In the genomic region with DNA sequence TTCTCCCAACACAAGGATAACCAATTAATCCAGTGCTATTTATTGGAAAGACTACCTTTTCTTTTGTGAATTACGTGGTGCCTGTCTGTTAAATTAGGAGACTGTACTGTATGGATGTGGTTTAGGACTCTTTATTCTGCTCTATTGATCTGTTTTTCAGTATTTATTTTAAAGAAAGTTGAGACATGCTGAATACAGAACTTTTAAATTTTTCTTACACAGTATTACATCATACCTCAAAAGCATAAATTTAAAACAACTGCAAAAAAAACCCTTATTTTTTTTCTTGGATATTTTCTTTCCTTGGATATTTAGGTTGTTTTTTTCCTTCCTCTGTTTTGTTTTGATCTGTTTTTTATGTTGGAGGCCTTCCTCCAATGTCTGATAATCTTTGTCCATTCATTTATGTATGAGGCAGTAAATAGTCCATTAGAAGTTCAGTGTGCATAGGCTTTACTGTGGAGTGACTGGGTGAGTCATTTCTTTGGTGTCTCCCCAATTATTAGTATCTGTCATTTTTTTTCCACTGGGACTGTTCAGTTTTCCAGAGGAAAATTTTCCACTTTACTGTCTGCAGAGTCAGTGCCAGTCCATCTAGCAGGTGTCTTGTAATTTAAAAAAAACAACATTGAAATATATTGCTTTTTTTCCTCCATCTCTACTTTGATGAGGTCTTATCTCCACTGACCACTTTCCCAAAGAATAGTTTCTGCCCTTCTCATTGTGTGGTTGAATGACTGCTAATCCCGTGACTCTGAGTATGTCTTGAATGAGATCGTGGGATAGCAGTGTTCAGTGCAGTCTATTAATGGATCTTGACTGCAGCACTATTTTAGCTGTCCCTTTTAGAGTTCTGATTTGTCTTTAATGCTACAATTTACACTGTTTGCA, we compare ENCODE assay signal across 1 cellular context.
TF ChIP-seq lines count a peak whose summit lies in the region.

No MANE protein-coding gene starts in this region.

TF ChIP-seq in K562, 482 proteins besides CTCF, POLR2A, EP300 and RAD21 (continued from another document and continues in another):
- TF ChIP-seq L3MBTL2 (IDR thresholded peaks at IDR 0.05): peak; percentile 46; the same call in 1 of the 2 replicates
- TF ChIP-seq TCFL5 (CRISPR knock-in tag; conservative IDR thresholded peaks at IDR 0.05): no peak
- TF ChIP-seq DDX20 (tag; IDR thresholded peaks at IDR 0.05; ENCODE audit: low read depth): 0 out of 2 replicates have a peak, but pooled peaks have one; percentile 34
- TF ChIP-seq RFX7 (CRISPR knock-in tag; IDR thresholded peaks at IDR 0.05): no peak
- TF ChIP-seq, protein P1, sequence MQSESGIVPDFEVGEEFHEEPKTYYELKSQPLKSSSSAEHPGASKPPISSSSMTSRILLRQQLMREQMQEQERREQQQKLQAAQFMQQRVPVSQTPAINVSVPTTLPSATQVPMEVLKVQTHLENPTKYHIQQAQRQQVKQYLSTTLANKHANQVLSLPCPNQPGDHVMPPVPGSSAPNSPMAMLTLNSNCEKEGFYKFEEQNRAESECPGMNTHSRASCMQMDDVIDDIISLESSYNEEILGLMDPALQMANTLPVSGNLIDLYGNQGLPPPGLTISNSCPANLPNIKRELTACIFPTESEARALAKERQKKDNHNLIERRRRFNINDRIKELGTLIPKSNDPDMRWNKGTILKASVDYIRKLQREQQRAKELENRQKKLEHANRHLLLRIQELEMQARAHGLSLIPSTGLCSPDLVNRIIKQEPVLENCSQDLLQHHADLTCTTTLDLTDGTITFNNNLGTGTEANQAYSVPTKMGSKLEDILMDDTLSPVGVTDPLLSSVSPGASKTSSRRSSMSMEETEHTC (IDR thresholded peaks at IDR 0.05): peak; percentile 95
- no peak for TF ChIP-seq ZNF408 (CRISPR knock-in tag; IDR thresholded peaks at IDR 0.05; ENCODE audit: low read depth)
- TF ChIP-seq, protein P2, sequence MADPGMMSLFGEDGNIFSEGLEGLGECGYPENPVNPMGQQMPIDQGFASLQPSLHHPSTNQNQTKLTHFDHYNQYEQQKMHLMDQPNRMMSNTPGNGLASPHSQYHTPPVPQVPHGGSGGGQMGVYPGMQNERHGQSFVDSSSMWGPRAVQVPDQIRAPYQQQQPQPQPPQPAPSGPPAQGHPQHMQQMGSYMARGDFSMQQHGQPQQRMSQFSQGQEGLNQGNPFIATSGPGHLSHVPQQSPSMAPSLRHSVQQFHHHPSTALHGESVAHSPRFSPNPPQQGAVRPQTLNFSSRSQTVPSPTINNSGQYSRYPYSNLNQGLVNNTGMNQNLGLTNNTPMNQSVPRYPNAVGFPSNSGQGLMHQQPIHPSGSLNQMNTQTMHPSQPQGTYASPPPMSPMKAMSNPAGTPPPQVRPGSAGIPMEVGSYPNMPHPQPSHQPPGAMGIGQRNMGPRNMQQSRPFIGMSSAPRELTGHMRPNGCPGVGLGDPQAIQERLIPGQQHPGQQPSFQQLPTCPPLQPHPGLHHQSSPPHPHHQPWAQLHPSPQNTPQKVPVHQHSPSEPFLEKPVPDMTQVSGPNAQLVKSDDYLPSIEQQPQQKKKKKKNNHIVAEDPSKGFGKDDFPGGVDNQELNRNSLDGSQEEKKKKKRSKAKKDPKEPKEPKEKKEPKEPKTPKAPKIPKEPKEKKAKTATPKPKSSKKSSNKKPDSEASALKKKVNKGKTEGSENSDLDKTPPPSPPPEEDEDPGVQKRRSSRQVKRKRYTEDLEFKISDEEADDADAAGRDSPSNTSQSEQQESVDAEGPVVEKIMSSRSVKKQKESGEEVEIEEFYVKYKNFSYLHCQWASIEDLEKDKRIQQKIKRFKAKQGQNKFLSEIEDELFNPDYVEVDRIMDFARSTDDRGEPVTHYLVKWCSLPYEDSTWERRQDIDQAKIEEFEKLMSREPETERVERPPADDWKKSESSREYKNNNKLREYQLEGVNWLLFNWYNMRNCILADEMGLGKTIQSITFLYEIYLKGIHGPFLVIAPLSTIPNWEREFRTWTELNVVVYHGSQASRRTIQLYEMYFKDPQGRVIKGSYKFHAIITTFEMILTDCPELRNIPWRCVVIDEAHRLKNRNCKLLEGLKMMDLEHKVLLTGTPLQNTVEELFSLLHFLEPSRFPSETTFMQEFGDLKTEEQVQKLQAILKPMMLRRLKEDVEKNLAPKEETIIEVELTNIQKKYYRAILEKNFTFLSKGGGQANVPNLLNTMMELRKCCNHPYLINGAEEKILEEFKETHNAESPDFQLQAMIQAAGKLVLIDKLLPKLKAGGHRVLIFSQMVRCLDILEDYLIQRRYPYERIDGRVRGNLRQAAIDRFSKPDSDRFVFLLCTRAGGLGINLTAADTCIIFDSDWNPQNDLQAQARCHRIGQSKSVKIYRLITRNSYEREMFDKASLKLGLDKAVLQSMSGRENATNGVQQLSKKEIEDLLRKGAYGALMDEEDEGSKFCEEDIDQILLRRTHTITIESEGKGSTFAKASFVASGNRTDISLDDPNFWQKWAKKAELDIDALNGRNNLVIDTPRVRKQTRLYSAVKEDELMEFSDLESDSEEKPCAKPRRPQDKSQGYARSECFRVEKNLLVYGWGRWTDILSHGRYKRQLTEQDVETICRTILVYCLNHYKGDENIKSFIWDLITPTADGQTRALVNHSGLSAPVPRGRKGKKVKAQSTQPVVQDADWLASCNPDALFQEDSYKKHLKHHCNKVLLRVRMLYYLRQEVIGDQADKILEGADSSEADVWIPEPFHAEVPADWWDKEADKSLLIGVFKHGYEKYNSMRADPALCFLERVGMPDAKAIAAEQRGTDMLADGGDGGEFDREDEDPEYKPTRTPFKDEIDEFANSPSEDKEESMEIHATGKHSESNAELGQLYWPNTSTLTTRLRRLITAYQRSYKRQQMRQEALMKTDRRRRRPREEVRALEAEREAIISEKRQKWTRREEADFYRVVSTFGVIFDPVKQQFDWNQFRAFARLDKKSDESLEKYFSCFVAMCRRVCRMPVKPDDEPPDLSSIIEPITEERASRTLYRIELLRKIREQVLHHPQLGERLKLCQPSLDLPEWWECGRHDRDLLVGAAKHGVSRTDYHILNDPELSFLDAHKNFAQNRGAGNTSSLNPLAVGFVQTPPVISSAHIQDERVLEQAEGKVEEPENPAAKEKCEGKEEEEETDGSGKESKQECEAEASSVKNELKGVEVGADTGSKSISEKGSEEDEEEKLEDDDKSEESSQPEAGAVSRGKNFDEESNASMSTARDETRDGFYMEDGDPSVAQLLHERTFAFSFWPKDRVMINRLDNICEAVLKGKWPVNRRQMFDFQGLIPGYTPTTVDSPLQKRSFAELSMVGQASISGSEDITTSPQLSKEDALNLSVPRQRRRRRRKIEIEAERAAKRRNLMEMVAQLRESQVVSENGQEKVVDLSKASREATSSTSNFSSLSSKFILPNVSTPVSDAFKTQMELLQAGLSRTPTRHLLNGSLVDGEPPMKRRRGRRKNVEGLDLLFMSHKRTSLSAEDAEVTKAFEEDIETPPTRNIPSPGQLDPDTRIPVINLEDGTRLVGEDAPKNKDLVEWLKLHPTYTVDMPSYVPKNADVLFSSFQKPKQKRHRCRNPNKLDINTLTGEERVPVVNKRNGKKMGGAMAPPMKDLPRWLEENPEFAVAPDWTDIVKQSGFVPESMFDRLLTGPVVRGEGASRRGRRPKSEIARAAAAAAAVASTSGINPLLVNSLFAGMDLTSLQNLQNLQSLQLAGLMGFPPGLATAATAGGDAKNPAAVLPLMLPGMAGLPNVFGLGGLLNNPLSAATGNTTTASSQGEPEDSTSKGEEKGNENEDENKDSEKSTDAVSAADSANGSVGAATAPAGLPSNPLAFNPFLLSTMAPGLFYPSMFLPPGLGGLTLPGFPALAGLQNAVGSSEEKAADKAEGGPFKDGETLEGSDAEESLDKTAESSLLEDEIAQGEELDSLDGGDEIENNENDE (IDR thresholded peaks at IDR 0.05; ENCODE audit: low read depth, low read length): no peak
- no peak for TF ChIP-seq PRPF4 (IDR thresholded peaks at IDR 0.05; ENCODE audit: insufficient read depth, low read depth, low read length, poor library complexity, severe bottlenecking)
- TF ChIP-seq NR3C1 (CRISPR knock-in tag; IDR thresholded peaks at IDR 0.05): no peak
- TF ChIP-seq BCOR (IDR thresholded peaks at IDR 0.05): no peak
- peak; percentile 84; the same call in 1 of the 2 replicates for TF ChIP-seq JUND (IDR thresholded peaks at IDR 0.05; ENCODE audit: borderline replicate concordance, low read depth, low read length)
- TF ChIP-seq JUND (tag; IDR thresholded peaks at IDR 0.05; ENCODE audit: borderline replicate concordance, low read depth, low read length): peak; percentile 87; the same call in 2 of the 3 replicates
- TF ChIP-seq, protein P3, sequence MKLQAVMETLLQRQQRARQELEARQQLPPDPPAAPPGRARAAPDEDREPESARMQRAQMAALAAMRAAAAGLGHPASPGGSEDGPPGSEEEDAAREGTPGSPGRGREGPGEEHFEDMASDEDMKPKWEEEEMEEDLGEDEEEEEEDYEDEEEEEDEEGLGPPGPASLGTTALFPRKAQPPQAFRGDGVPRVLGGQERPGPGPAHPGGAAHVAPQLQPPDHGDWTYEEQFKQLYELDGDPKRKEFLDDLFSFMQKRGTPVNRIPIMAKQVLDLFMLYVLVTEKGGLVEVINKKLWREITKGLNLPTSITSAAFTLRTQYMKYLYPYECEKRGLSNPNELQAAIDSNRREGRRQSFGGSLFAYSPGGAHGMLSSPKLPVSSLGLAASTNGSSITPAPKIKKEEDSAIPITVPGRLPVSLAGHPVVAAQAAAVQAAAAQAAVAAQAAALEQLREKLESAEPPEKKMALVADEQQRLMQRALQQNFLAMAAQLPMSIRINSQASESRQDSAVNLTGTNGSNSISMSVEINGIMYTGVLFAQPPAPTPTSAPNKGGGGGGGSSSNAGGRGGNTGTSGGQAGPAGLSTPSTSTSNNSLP (IDR thresholded peaks at IDR 0.05; ENCODE audit: borderline replicate concordance, low read depth, low read length): peak; percentile 76
- TF ChIP-seq SMAD2 (IDR thresholded peaks at IDR 0.05; ENCODE audit: low read depth, low read length): no peak
- TF ChIP-seq OTX1 (CRISPR knock-in tag; IDR thresholded peaks at IDR 0.05): no peak
- TF ChIP-seq, protein P4, sequence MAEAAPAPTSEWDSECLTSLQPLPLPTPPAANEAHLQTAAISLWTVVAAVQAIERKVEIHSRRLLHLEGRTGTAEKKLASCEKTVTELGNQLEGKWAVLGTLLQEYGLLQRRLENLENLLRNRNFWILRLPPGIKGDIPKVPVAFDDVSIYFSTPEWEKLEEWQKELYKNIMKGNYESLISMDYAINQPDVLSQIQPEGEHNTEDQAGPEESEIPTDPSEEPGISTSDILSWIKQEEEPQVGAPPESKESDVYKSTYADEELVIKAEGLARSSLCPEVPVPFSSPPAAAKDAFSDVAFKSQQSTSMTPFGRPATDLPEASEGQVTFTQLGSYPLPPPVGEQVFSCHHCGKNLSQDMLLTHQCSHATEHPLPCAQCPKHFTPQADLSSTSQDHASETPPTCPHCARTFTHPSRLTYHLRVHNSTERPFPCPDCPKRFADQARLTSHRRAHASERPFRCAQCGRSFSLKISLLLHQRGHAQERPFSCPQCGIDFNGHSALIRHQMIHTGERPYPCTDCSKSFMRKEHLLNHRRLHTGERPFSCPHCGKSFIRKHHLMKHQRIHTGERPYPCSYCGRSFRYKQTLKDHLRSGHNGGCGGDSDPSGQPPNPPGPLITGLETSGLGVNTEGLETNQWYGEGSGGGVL (CRISPR knock-in tag; IDR thresholded peaks at IDR 0.05): no peak
- TF ChIP-seq MYBL2 (IDR thresholded peaks at IDR 0.05; ENCODE audit: low read depth): no peak
- no peak for TF ChIP-seq MYBL2 (CRISPR knock-in tag; IDR thresholded peaks at IDR 0.05; ENCODE audit: borderline replicate concordance)
- TF ChIP-seq, protein P5, sequence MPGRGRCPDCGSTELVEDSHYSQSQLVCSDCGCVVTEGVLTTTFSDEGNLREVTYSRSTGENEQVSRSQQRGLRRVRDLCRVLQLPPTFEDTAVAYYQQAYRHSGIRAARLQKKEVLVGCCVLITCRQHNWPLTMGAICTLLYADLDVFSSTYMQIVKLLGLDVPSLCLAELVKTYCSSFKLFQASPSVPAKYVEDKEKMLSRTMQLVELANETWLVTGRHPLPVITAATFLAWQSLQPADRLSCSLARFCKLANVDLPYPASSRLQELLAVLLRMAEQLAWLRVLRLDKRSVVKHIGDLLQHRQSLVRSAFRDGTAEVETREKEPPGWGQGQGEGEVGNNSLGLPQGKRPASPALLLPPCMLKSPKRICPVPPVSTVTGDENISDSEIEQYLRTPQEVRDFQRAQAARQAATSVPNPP (IDR thresholded peaks at IDR 0.05; ENCODE audit: borderline replicate concordance, insufficient read depth, insufficient read length): no peak
- TF ChIP-seq, protein P6, sequence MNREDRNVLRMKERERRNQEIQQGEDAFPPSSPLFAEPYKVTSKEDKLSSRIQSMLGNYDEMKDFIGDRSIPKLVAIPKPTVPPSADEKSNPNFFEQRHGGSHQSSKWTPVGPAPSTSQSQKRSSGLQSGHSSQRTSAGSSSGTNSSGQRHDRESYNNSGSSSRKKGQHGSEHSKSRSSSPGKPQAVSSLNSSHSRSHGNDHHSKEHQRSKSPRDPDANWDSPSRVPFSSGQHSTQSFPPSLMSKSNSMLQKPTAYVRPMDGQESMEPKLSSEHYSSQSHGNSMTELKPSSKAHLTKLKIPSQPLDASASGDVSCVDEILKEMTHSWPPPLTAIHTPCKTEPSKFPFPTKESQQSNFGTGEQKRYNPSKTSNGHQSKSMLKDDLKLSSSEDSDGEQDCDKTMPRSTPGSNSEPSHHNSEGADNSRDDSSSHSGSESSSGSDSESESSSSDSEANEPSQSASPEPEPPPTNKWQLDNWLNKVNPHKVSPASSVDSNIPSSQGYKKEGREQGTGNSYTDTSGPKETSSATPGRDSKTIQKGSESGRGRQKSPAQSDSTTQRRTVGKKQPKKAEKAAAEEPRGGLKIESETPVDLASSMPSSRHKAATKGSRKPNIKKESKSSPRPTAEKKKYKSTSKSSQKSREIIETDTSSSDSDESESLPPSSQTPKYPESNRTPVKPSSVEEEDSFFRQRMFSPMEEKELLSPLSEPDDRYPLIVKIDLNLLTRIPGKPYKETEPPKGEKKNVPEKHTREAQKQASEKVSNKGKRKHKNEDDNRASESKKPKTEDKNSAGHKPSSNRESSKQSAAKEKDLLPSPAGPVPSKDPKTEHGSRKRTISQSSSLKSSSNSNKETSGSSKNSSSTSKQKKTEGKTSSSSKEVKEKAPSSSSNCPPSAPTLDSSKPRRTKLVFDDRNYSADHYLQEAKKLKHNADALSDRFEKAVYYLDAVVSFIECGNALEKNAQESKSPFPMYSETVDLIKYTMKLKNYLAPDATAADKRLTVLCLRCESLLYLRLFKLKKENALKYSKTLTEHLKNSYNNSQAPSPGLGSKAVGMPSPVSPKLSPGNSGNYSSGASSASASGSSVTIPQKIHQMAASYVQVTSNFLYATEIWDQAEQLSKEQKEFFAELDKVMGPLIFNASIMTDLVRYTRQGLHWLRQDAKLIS (CRISPR knock-in tag; IDR thresholded peaks at IDR 0.05): no peak
- TF ChIP-seq HCFC1 (IDR thresholded peaks at IDR 0.05; ENCODE audit: low read depth, low read length): no peak
- peak; percentile 59 for TF ChIP-seq POLR2H (tag; IDR thresholded peaks at IDR 0.05; ENCODE audit: low read depth)
- TF ChIP-seq, protein P7, sequence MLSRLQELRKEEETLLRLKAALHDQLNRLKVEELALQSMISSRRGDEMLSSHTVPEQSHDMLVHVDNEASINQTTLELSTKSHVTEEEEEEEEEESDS (CRISPR knock-in tag; IDR thresholded peaks at IDR 0.05): no peak
- TF ChIP-seq MTA2 (IDR thresholded peaks at IDR 0.05; ENCODE audit: low read depth): peak; percentile 57
- no peak for TF ChIP-seq ZNF717 (CRISPR knock-in tag; IDR thresholded peaks at IDR 0.05)
- peak; percentile 88 for TF ChIP-seq MEF2D (tag; conservative IDR thresholded peaks at IDR 0.05; ENCODE audit: low read depth)
- TF ChIP-seq MCM7 (IDR thresholded peaks at IDR 0.05): no peak; a peak in 1 of 4 replicates
- TF ChIP-seq, protein P8, sequence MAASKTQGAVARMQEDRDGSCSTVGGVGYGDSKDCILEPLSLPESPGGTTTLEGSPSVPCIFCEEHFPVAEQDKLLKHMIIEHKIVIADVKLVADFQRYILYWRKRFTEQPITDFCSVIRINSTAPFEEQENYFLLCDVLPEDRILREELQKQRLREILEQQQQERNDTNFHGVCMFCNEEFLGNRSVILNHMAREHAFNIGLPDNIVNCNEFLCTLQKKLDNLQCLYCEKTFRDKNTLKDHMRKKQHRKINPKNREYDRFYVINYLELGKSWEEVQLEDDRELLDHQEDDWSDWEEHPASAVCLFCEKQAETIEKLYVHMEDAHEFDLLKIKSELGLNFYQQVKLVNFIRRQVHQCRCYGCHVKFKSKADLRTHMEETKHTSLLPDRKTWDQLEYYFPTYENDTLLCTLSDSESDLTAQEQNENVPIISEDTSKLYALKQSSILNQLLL (CRISPR knock-in tag; IDR thresholded peaks at IDR 0.05; ENCODE audit: borderline replicate concordance): no peak
